In the genomic region with DNA sequence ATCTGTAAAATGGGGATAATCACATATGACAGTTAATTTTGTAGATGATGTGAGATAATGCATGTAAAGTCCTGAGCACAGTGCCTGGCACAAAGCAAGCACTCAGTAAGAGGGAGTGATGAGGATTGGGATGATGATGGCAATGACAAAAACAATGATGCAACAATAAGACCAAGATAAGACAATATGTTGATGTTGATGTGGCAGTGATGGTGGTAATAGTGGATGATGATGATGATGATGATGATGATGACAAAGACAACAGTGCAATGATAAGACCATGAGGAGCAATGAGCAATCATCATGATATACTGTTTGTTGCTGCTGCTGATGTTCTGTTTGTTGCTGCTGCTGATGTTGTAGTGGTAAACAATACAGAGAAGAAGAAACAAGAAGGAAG, we compare ENCODE assay signal across 40 cellular contexts.
"Had no signal": no experiment of that assay in that cellular context is flagged by ENCODE, and none has a peak within 500 bp of the region (broad histone marks: within the 10 kb centered on the region; RNA-seq: fewer than 3 reads in every experiment).

No MANE protein-coding gene starts in this region.

- H3K27me3 ChIP-seq: adrenal gland, ascending aorta, body of pancreas, brain microvascular endothelial cell, cardiac muscle cell had no signal

- H3K4me1 ChIP-seq: adrenal gland, ascending aorta, body of pancreas, breast epithelium had no signal

- H3K36me3 ChIP-seq: adrenal gland, ascending aorta, brain microvascular endothelial cell, breast epithelium, cardiac muscle cell had no signal

- DNase-seq: activated effector memory CD4-positive, alpha-beta T cell treated with anti-CD3 and anti-CD28 coated beads, Interleukin-2, amount 50 U/mL, for 16 hours; activated effector memory CD4-positive, alpha-beta T cell treated with Interleukin-2 at 50 U/mL for 16 hours; activated gamma-delta T cell; activated gamma-delta T cell treated with Interleukin-2 at 50 U/mL for 16 hours; activated naive CD4-positive, alpha-beta T cell; activated naive CD4-positive, alpha-beta T cell treated with anti-CD3 and anti-CD28 coated beads for 36 hours; activated naive CD4-positive, alpha-beta T cell treated with anti-CD3 and anti-CD28 coated beads, Interleukin-2, amount 10 ng/mL, durations not matched to agents 7 days and 5 days; activated naive CD4-positive, alpha-beta T cell treated with anti-CD3 and anti-CD28 coated beads, Interleukin-2, amount 50 U/mL, for 16 hours; activated naive CD4-positive, alpha-beta T cell treated with Interleukin-2 at 50 U/mL for 16 hours; activated naive CD8-positive, alpha-beta T cell treated with anti-CD3 and anti-CD28 coated beads for 36 hours; activated naive CD8-positive, alpha-beta T cell treated with anti-CD3 and anti-CD28 coated beads, Interleukin-2, amount 10 ng/mL, durations not matched to agents 7 days and 5 days; activated naive CD8-positive, alpha-beta T cell treated with anti-CD3 and anti-CD28 coated beads, Interleukin-2, amount 50 U/mL, for 24 hours; activated T-cell treated with anti-CD3 and anti-CD28 coated beads, Interleukin-2, amount 50 U/mL, for 1 hour; activated T-cell treated with anti-CD3 and anti-CD28 coated beads, Interleukin-2, amount 50 U/mL, for 24 hours; activated T-cell treated with anti-CD3 and anti-CD28 coated beads, Interleukin-2, amount 50 U/mL, for 4 hours; activated T-cell treated with anti-CD3 and anti-CD28 coated beads, Interleukin-2, amount 50 U/mL, for 48 hours; activated T-cell treated with anti-CD3 and anti-CD28 coated beads, Interleukin-2, amount 50 U/mL, for 72 hours; adrenal gland; amniotic stem cell; amygdala; anterior cingulate cortex; aorta; body of pancreas; brain microvascular endothelial cell; caudate nucleus; central memory CD4-positive, alpha-beta T cell; cerebellar nuclear complex had no signal

- H3K4me3 Mint-ChIP-seq: activated naive CD4-positive, alpha-beta T cell treated with anti-CD3 and anti-CD28 coated beads for 36 hours; activated naive CD4-positive, alpha-beta T cell treated with anti-CD3 and anti-CD28 coated beads, Interleukin-2, amount 10 ng/mL, durations not matched to agents 7 days and 5 days; activated naive CD4-positive, alpha-beta T cell treated with anti-CD3 and anti-CD28 coated beads, Interleukin-2, amount 50 U/mL, for 24 hours; activated naive CD8-positive, alpha-beta T cell; activated naive CD8-positive, alpha-beta T cell treated with anti-CD3 and anti-CD28 coated beads for 36 hours; activated naive CD8-positive, alpha-beta T cell treated with anti-CD3 and anti-CD28 coated beads, Interleukin-2, amount 10 ng/mL, durations not matched to agents 7 days and 5 days; activated naive CD8-positive, alpha-beta T cell treated with anti-CD3 and anti-CD28 coated beads, Interleukin-2, amount 50 U/mL, for 24 hours; activated T-cell treated with anti-CD3 and anti-CD28 coated beads, Interleukin-2, amount 50 U/mL, for 24 hours; activated T-cell treated with anti-CD3 and anti-CD28 coated beads, Interleukin-2, amount 50 U/mL, for 4 hours; activated T-cell treated with anti-CD3 and anti-CD28 coated beads, Interleukin-2, amount 50 U/mL, for 72 hours; activated T-helper 1 cell treated with anti-CD3 and anti-CD28 coated beads, Interleukin-12 subunit alpha, Interleukin-12 subunit beta, Interleukin-2, Interleukin-4 antibody, amounts not matched to agents 30 ng/mL and 10 ng/mL and 1 ng/mL, durations not matched to agents 14 hours and 24 hours and 36 hours; activated T-helper 17 cell treated with anti-CD3 and anti-CD28 coated beads, Interleukin-2, amount 50 U/mL, for 72 hours; brain; central memory CD8-positive, alpha-beta T cell had no signal

- H3K27me3 Mint-ChIP-seq: activated naive CD4-positive, alpha-beta T cell treated with anti-CD3 and anti-CD28 coated beads, Interleukin-2, amount 10 ng/mL, durations not matched to agents 7 days and 5 days had no signal

- ATAC-seq: activated naive CD4-positive, alpha-beta T cell treated with anti-CD3 and anti-CD28 coated beads, Interleukin-2, amount 50 U/mL, for 72 hours; activated naive CD8-positive, alpha-beta T cell treated with anti-CD3 and anti-CD28 coated beads, Interleukin-2, amount 50 U/mL, for 24 hours; activated T-cell treated with anti-CD3 and anti-CD28 coated beads, Interleukin-2, amount 50 U/mL, for 4 hours; activated T-cell treated with anti-CD3 and anti-CD28 coated beads, Interleukin-2, amount 50 U/mL, for 72 hours; activated T-helper 17 cell treated with anti-CD3 and anti-CD28 coated beads, Interleukin-2, amount 50 U/mL, for 72 hours; body of pancreas had no signal

- H3K36me3 Mint-ChIP-seq: activated naive CD4-positive, alpha-beta T cell treated with anti-CD3 and anti-CD28 coated beads, Interleukin-2, amount 10 ng/mL, durations not matched to agents 7 days and 5 days; activated naive CD4-positive, alpha-beta T cell treated with anti-CD3 and anti-CD28 coated beads, Interleukin-2, amount 50 U/mL, for 24 hours; activated naive CD4-positive, alpha-beta T cell treated with anti-CD3 and anti-CD28 coated beads, Interleukin-2, amount 50 U/mL, for 72 hours; activated naive CD8-positive, alpha-beta T cell; activated naive CD8-positive, alpha-beta T cell treated with anti-CD3 and anti-CD28 coated beads for 36 hours; activated naive CD8-positive, alpha-beta T cell treated with anti-CD3 and anti-CD28 coated beads, Interleukin-2, amount 10 ng/mL, durations not matched to agents 7 days and 5 days; brain had no signal

- H3K27ac ChIP-seq: adrenal gland, ascending aorta, body of pancreas, brain microvascular endothelial cell, breast epithelium, cardiac muscle cell had no signal

- H3K4me1 Mint-ChIP-seq: activated naive CD4-positive, alpha-beta T cell treated with anti-CD3 and anti-CD28 coated beads, Interleukin-2, amount 10 ng/mL, durations not matched to agents 7 days and 5 days; activated naive CD4-positive, alpha-beta T cell treated with anti-CD3 and anti-CD28 coated beads, Interleukin-2, amount 50 U/mL, for 24 hours; activated naive CD8-positive, alpha-beta T cell treated with anti-CD3 and anti-CD28 coated beads for 36 hours; activated naive CD8-positive, alpha-beta T cell treated with anti-CD3 and anti-CD28 coated beads, Interleukin-2, amount 10 ng/mL, durations not matched to agents 7 days and 5 days; activated naive CD8-positive, alpha-beta T cell treated with anti-CD3 and anti-CD28 coated beads, Interleukin-2, amount 50 U/mL, for 24 hours; activated T-helper 17 cell treated with anti-CD3 and anti-CD28 coated beads, Interleukin-2, amount 50 U/mL, for 72 hours; brain; central memory CD8-positive, alpha-beta T cell had no signal

- FAIRE-seq: astrocyte, bronchial epithelial cell had no signal

- H3K4me3 ChIP-seq: adrenal gland, ascending aorta, body of pancreas, breast epithelium, cardiac muscle cell had no signal

- H3K9me3 Mint-ChIP-seq: activated naive CD4-positive, alpha-beta T cell treated with anti-CD3 and anti-CD28 coated beads for 36 hours; activated naive CD4-positive, alpha-beta T cell treated with anti-CD3 and anti-CD28 coated beads, Interleukin-2, amount 10 ng/mL, durations not matched to agents 7 days and 5 days; activated naive CD4-positive, alpha-beta T cell treated with anti-CD3 and anti-CD28 coated beads, Interleukin-2, amount 50 U/mL, for 24 hours; activated naive CD8-positive, alpha-beta T cell treated with anti-CD3 and anti-CD28 coated beads for 36 hours; activated naive CD8-positive, alpha-beta T cell treated with anti-CD3 and anti-CD28 coated beads, Interleukin-2, amount 10 ng/mL, durations not matched to agents 7 days and 5 days; activated naive CD8-positive, alpha-beta T cell treated with anti-CD3 and anti-CD28 coated beads, Interleukin-2, amount 50 U/mL, for 24 hours; activated T-cell treated with anti-CD3 and anti-CD28 coated beads, Interleukin-2, amount 50 U/mL, for 24 hours; activated T-cell treated with anti-CD3 and anti-CD28 coated beads, Interleukin-2, amount 50 U/mL, for 4 hours; activated T-helper 1 cell treated with anti-CD3 and anti-CD28 coated beads, Interleukin-12 subunit alpha, Interleukin-12 subunit beta, Interleukin-2, Interleukin-4 antibody, amounts not matched to agents 30 ng/mL and 10 ng/mL and 1 ng/mL, durations not matched to agents 14 hours and 24 hours and 36 hours; activated T-helper 17 cell treated with anti-CD3 and anti-CD28 coated beads, Interleukin-2, amount 50 U/mL, for 72 hours; activated T-helper 2 cell treated with anti-CD3 and anti-CD28 coated beads, Interferon-gamma antibody, Interleukin-2, Interleukin-4, amounts not matched to agents 10 μg/mL and 5 μg/mL and 100 μg/mL, durations not matched to agents 14 hours and 24 hours and 36 hours; brain; central memory CD8-positive, alpha-beta T cell had no signal

- H3K9me3 ChIP-seq: adrenal gland, ascending aorta, body of pancreas, breast epithelium had no signal

- H3K27ac Mint-ChIP-seq: activated naive CD4-positive, alpha-beta T cell treated with anti-CD3 and anti-CD28 coated beads for 36 hours; activated naive CD4-positive, alpha-beta T cell treated with anti-CD3 and anti-CD28 coated beads, Interleukin-2, amount 10 ng/mL, durations not matched to agents 7 days and 5 days; activated naive CD4-positive, alpha-beta T cell treated with anti-CD3 and anti-CD28 coated beads, Interleukin-2, amount 50 U/mL, for 24 hours; activated naive CD4-positive, alpha-beta T cell treated with anti-CD3 and anti-CD28 coated beads, Interleukin-2, amount 50 U/mL, for 72 hours; activated naive CD8-positive, alpha-beta T cell; activated naive CD8-positive, alpha-beta T cell treated with anti-CD3 and anti-CD28 coated beads for 36 hours; activated naive CD8-positive, alpha-beta T cell treated with anti-CD3 and anti-CD28 coated beads, Interleukin-2, amount 10 ng/mL, durations not matched to agents 7 days and 5 days; activated naive CD8-positive, alpha-beta T cell treated with anti-CD3 and anti-CD28 coated beads, Interleukin-2, amount 50 U/mL, for 24 hours; activated T-cell treated with anti-CD3 and anti-CD28 coated beads, Interleukin-2, amount 50 U/mL, for 24 hours; activated T-cell treated with anti-CD3 and anti-CD28 coated beads, Interleukin-2, amount 50 U/mL, for 72 hours; activated T-helper 1 cell treated with anti-CD3 and anti-CD28 coated beads, Interleukin-12 subunit alpha, Interleukin-12 subunit beta, Interleukin-2, Interleukin-4 antibody, amounts not matched to agents 30 ng/mL and 10 ng/mL and 1 ng/mL, durations not matched to agents 14 hours and 24 hours and 36 hours; activated T-helper 17 cell treated with anti-CD3 and anti-CD28 coated beads, Interleukin-2, amount 50 U/mL, for 72 hours; activated T-helper 2 cell treated with anti-CD3 and anti-CD28 coated beads, Interferon-gamma antibody, Interleukin-2, Interleukin-4, amounts not matched to agents 10 μg/mL and 5 μg/mL and 100 μg/mL, durations not matched to agents 14 hours and 24 hours and 36 hours; brain had no signal
